8 cellular contexts compared by ENCODE assay signal in genomic region chr2:219331560-219332213, GRCh38. TPM values are rescaled to one million over a fixed set of nuclear protein-coding genes. Genes with fewer than 3 reads are reported as not detected.
DNase-seq lines count a peak whose midpoint lies in the region; ATAC-seq and TF ChIP-seq lines count a peak whose summit lies in the region.

No MANE protein-coding gene starts in this region.

- H3K27me3 Mint-ChIP-seq in activated CD8-positive, alpha-beta T cell treated with anti-CD3 and anti-CD28 coated beads, Interleukin-2, amount 10 ng/mL, durations not matched to agents 7 days and 5 days (ENCODE audit: low read depth): peaks cover 48% of the 10 kb centered on the region

- ATAC-seq in HCT116: no peak
- no peak for ATAC-seq in activated CD8-positive, alpha-beta T cell treated with anti-CD3 and anti-CD28 coated beads, Interleukin-2, amount 10 ng/mL, durations not matched to agents 7 days and 5 days
- peak in 3 of 4 donors; percentile 61 to 78 (median 75) for ATAC-seq in psoas muscle
- ATAC-seq in HG02938 (IDR thresholded peaks at IDR 0.05; ENCODE audit: unreplicated experiment): no peak

- WGBS in psoas muscle, 3 donors: 8% methylated on average over 37 to 39 of the region's 39 CpGs
- WGBS in lower leg skin, 2 donors: 8 to 15% methylated on average over 36 to 39 of the region's 39 CpGs

- H3K9me3 ChIP-seq in HCT116 (ENCODE audit: control insufficient read depth in 1 of 2, insufficient read depth in 1 of 2, low read depth in 1 of 2, low read length in 2 of 2) (no peaks in the 10 kb centered on the region), left ventricle myocardium inferior (replicated peaks) (peaks cover 9% of the 10 kb centered on the region), psoas muscle (no peaks in the 10 kb centered on the region)

- no peak overlapping the region for H3K4me3 Mint-ChIP-seq in activated CD8-positive, alpha-beta T cell treated with anti-CD3 and anti-CD28 coated beads, Interleukin-2, amount 10 ng/mL, durations not matched to agents 7 days and 5 days

- no peaks in the 10 kb centered on the region for H3K79me2 ChIP-seq in HCT116 (ENCODE audit: insufficient read depth, low read length)

- H3K9me3 Mint-ChIP-seq in activated CD8-positive, alpha-beta T cell treated with anti-CD3 and anti-CD28 coated beads, Interleukin-2, amount 10 ng/mL, durations not matched to agents 7 days and 5 days (ENCODE audit: insufficient read depth): no peaks in the 10 kb centered on the region

- DNase-seq in HCT116 (ENCODE audit: low read depth, low spot score) (no peak), left ventricle myocardium inferior (peak; percentile 21), psoas muscle (peak; percentile 35 to 64), SK-N-DZ (ENCODE audit: low spot score) (no peak), NCI-H1105 (lab: John Stamatoyannopoulos, UW) (no peak), lower leg skin (ENCODE audit: low spot score in 2 of 2) (no peak)
- peak; percentile 45 for DNase-seq in activated CD8-positive, alpha-beta T cell treated with anti-CD3 and anti-CD28 coated beads, Interleukin-2, amount 10 ng/mL, durations not matched to agents 7 days and 5 days

- no peak overlapping the region for H2AFZ ChIP-seq in HCT116 (ENCODE audit: low read depth, low read length, poor library complexity, severe bottlenecking)

- TF ChIP-seq CTCF in HCT116 (IDR thresholded peaks at IDR 0.05 in 2 of 3, conservative IDR thresholded peaks at IDR 0.05 in 1 of 3; ENCODE audit: borderline replicate concordance in 1 of 3, insufficient read depth in 1 of 3, low read depth in 2 of 3, low read length in 2 of 3): no peak
- TF ChIP-seq CTCF in left ventricle myocardium inferior (IDR thresholded peaks at IDR 0.05; ENCODE audit: borderline replicate concordance): no peak
- TF ChIP-seq CTCF in psoas muscle (IDR thresholded peaks at IDR 0.05): no peak
- no peak for TF ChIP-seq CTCF in lower leg skin (IDR thresholded peaks at IDR 0.05)

- intact Hi-C loops in HCT116 (cut with micrococcal nuclease) (no loop called here), left ventricle myocardium inferior (cut with micrococcal nuclease) (no loop called here), psoas muscle (cut with DNase I) (no loop called here), lower leg skin (cut with DNase I; ENCODE audit: low total_unique reads) (no loop called here)

- no peak overlapping the region for H3K27ac Mint-ChIP-seq in activated CD8-positive, alpha-beta T cell treated with anti-CD3 and anti-CD28 coated beads, Interleukin-2, amount 10 ng/mL, durations not matched to agents 7 days and 5 days

- H3K4me1 Mint-ChIP-seq in activated CD8-positive, alpha-beta T cell treated with anti-CD3 and anti-CD28 coated beads, Interleukin-2, amount 10 ng/mL, durations not matched to agents 7 days and 5 days (ENCODE audit: low read depth): no peaks in the 10 kb centered on the region

- no peaks in the 10 kb centered on the region for H3K36me3 Mint-ChIP-seq in activated CD8-positive, alpha-beta T cell treated with anti-CD3 and anti-CD28 coated beads, Interleukin-2, amount 10 ng/mL, durations not matched to agents 7 days and 5 days (ENCODE audit: low read depth)

- H3K4me2 ChIP-seq in HCT116 (ENCODE audit: low read length): no peak overlapping the region

- H3K27me3 ChIP-seq in HCT116 (ENCODE audit: insufficient read depth, low read length): peaks cover 14% of the 10 kb centered on the region; the same call in 1 of the 2 replicates
- H3K27me3 ChIP-seq in left ventricle myocardium inferior (ENCODE audit: low read depth): peaks cover 100% of the 10 kb centered on the region
- H3K27me3 ChIP-seq in psoas muscle (ENCODE audit: insufficient read depth in 3 of 3, low read length in 2 of 3): peaks cover 12 to 35% (median 13%) of the 10 kb centered on the region in 3 donors

- BruUV-seq in HCT116 (replicated peaks; lab: Mats Ljungman, UMichigan): no TSS peak

- no peaks in the 10 kb centered on the region for H3K9me2 ChIP-seq in HCT116 (ENCODE audit: insufficient read depth)

- CTCF ChIA-PET in HCT116 (lab: Charles Lee): no interaction called here
- CTCF ChIA-PET in activated CD8-positive, alpha-beta T cell treated with anti-CD3 and anti-CD28 coated beads, Interleukin-2, amount 10 ng/mL, durations not matched to agents 7 days and 5 days (lab: Charles Lee): no interaction called here

- H3K4me1 ChIP-seq in HCT116 (ENCODE audit: control insufficient read depth in 1 of 2, insufficient read depth in 2 of 2, low read length in 2 of 2) (no peaks in the 10 kb centered on the region), left ventricle myocardium inferior (no peaks in the 10 kb centered on the region), psoas muscle (no peaks in the 10 kb centered on the region)

- POLR2A ChIA-PET in HCT116 (lab: Charles Lee): no interaction called here
- POLR2A ChIA-PET in activated CD8-positive, alpha-beta T cell treated with anti-CD3 and anti-CD28 coated beads, Interleukin-2, amount 10 ng/mL, durations not matched to agents 7 days and 5 days (lab: Charles Lee): no interaction called here

- H3K27ac ChIP-seq in HCT116 (ENCODE audit: low read depth, low read length): no peak overlapping the region
- no peak overlapping the region for H3K27ac ChIP-seq in left ventricle myocardium inferior (replicated peaks)
- no peak overlapping the region for H3K27ac ChIP-seq in psoas muscle

- H3K36me3 ChIP-seq in HCT116 (ENCODE audit: control insufficient read depth in 1 of 2, insufficient read depth in 2 of 2, low read length in 2 of 2): no peaks in the 10 kb centered on the region
- H3K36me3 ChIP-seq in left ventricle myocardium inferior: no peaks in the 10 kb centered on the region
- H3K36me3 ChIP-seq in psoas muscle (ENCODE audit: insufficient read depth in 1 of 2, low read depth in 1 of 2): no peaks in the 10 kb centered on the region

- RAD21 ChIA-PET in HCT116 (lab: Charles Lee; ENCODE audit: low non-redundant PET in 1 of 2, low total read pairs in 2 of 2, uncharacterized antibody in 2 of 2, unreplicated experiment in 2 of 2): no interaction called here

- no peak overlapping the region for H3K9ac ChIP-seq in HCT116 (ENCODE audit: low read length)

- no peak for TF ChIP-seq RAD21 in HCT116 (IDR thresholded peaks at IDR 0.05; ENCODE audit: low read depth)

- H3K4me3 ChIP-seq in HCT116 (replicated peaks in 1 of 2; ENCODE audit: low read depth in 1 of 2, low read length in 2 of 2): no peak overlapping the region
- H3K4me3 ChIP-seq in left ventricle myocardium inferior: no peak overlapping the region
- no peak overlapping the region for H3K4me3 ChIP-seq in psoas muscle
- H3K4me3 ChIP-seq in lower leg skin (ENCODE audit: low read depth, poor library complexity, severe bottlenecking): no peak overlapping the region

- TF ChIP-seq POLR2A in HCT116 (IDR thresholded peaks at IDR 0.05; ENCODE audit: borderline replicate concordance, extremely low read depth, insufficient read depth, insufficient read length) (no peak), lower leg skin (IDR thresholded peaks at IDR 0.05) (no peak)

- H4K20me1 ChIP-seq in HCT116 (ENCODE audit: insufficient read depth): no peaks in the 10 kb centered on the region

TF ChIP-seq in HCT116, 20 proteins besides CTCF, POLR2A, EP300 and RAD21 (continues in another document):
- no peak for TF ChIP-seq ELF1 (IDR thresholded peaks at IDR 0.05; ENCODE audit: borderline replicate concordance, low read depth)
- TF ChIP-seq SRF (IDR thresholded peaks at IDR 0.05; ENCODE audit: low read depth): no peak
- TF ChIP-seq MAX (IDR thresholded peaks at IDR 0.05): no peak

RNA-seq across cellular contexts. Expression of gene RESP18, which starts 0.9 kb away (rescaled TPM):
- total RNA-seq in HCT116 (2021; ENCODE audit: unreplicated experiment) (not detected), left ventricle myocardium inferior (not detected), psoas muscle (not detected), lower leg skin (not detected)
- polyA plus RNA-seq in HCT116 (2012): not detected in 2 replicates
- not detected for total RNA-seq in activated CD8-positive, alpha-beta T cell treated with anti-CD3 and anti-CD28 coated beads, Interleukin-2, amount 10 ng/mL, durations not matched to agents 7 days and 5 days
- polyA plus RNA-seq in psoas muscle: not detected
- not detected in 2 replicates for polyA plus RNA-seq in SK-N-DZ (2014; cell fraction: cytosol; rRNA removed)
- not detected in 2 replicates for polyA plus RNA-seq in SK-N-DZ (2014; cell fraction: nucleus; rRNA removed)

RNA-seq across cellular contexts. Expression of gene PTPRN, which starts 22.5 kb away (rescaled TPM):
- total RNA-seq in HCT116 (2021; ENCODE audit: unreplicated experiment) (not detected), left ventricle myocardium inferior (0.11 TPM), psoas muscle (1 to 10 TPM in 1 of 4 donors, under 1 TPM in 1, not detected in 2; 0.91 to 1.1 TPM), lower leg skin (under 1 TPM in 1 of 4 donors, not detected in 3; 0.23 TPM)
- polyA plus RNA-seq in HCT116 (2012): 0.49 and 0.52 TPM in 2 replicates
- under 1 TPM in 1 of 2 experiments, not detected in 1; 0.16 TPM for total RNA-seq in activated CD8-positive, alpha-beta T cell treated with anti-CD3 and anti-CD28 coated beads, Interleukin-2, amount 10 ng/mL, durations not matched to agents 7 days and 5 days
- under 1 TPM; 0.03 to 0.17 (median 0.04) TPM for polyA plus RNA-seq in psoas muscle
- polyA plus RNA-seq in SK-N-DZ (2014; cell fraction: cytosol; rRNA removed): 21.3 and 24.8 TPM in 2 replicates
- 43.6 and 81.2 TPM in 2 replicates for polyA plus RNA-seq in SK-N-DZ (2014; cell fraction: nucleus; rRNA removed)

RNA-seq across cellular contexts. Expression of gene DNAJB2, which starts 52.5 kb away (rescaled TPM):
- total RNA-seq in HCT116 (2021; ENCODE audit: unreplicated experiment) (36.2 TPM), left ventricle myocardium inferior (77.5 TPM), psoas muscle (100 to 1,000 TPM in 3 of 4 donors, 10 to 100 TPM in 1; 93.1 to 173 (median 117) TPM), lower leg skin (100 to 1,000 TPM; 125 to 152 (median 140) TPM)
- 30.8 and 44.4 TPM in 2 replicates for polyA plus RNA-seq in HCT116 (2012)
- 10 to 100 TPM; 43.5 to 51.1 TPM for total RNA-seq in activated CD8-positive, alpha-beta T cell treated with anti-CD3 and anti-CD28 coated beads, Interleukin-2, amount 10 ng/mL, durations not matched to agents 7 days and 5 days
- polyA plus RNA-seq in psoas muscle: 100 to 1,000 TPM in 2 of 3 donors, 10 to 100 TPM in 1; 99.6 to 204 (median 100) TPM
- 30.2 and 51.8 TPM in 2 replicates for polyA plus RNA-seq in SK-N-DZ (2014; cell fraction: cytosol; rRNA removed)
- polyA plus RNA-seq in SK-N-DZ (2014; cell fraction: nucleus; rRNA removed): 68.1 and 77.5 TPM in 2 replicates

RNA-seq across cellular contexts. Expression of gene DNPEP, which starts 56.0 kb away (rescaled TPM):
- 80.1 TPM for total RNA-seq in HCT116 (2021; ENCODE audit: unreplicated experiment)
- 106 and 109 TPM in 2 replicates for polyA plus RNA-seq in HCT116 (2012)
- 10 to 100 TPM; 58.1 to 59.7 TPM for total RNA-seq in activated CD8-positive, alpha-beta T cell treated with anti-CD3 and anti-CD28 coated beads, Interleukin-2, amount 10 ng/mL, durations not matched to agents 7 days and 5 days
- 73.0 TPM for total RNA-seq in left ventricle myocardium inferior
- total RNA-seq in psoas muscle: 10 to 100 TPM; 60.9 to 88.3 (median 63.9) TPM
- 10 to 100 TPM; 46.7 to 93.1 (median 68.7) TPM for polyA plus RNA-seq in psoas muscle
- 20.4 and 29.6 TPM in 2 replicates for polyA plus RNA-seq in SK-N-DZ (2014; cell fraction: cytosol; rRNA removed)
- polyA plus RNA-seq in SK-N-DZ (2014; cell fraction: nucleus; rRNA removed): 43.8 and 121 TPM in 2 replicates
- 10 to 100 TPM; 52.7 to 64.0 (median 57.6) TPM for total RNA-seq in lower leg skin

Comparison
In these comparisons a context has a peak if more than half of its experiments do, and no peak if none do; other contexts are left out.
1. ATAC-seq: peak in psoas muscle (3 of 4); none in HCT116 (single experiment), activated CD8-positive, alpha-beta T cell treated with anti-CD3 and anti-CD28 coated beads, Interleukin-2, amount 10 ng/mL, durations not matched to agents 7 days and 5 days (single experiment) and HG02938 (single experiment).
2. DNase-seq: peak in activated CD8-positive, alpha-beta T cell treated with anti-CD3 and anti-CD28 coated beads, Interleukin-2, amount 10 ng/mL, durations not matched to agents 7 days and 5 days (single experiment), left ventricle myocardium inferior (single experiment) and psoas muscle (2 of 2); none in HCT116 (single experiment), SK-N-DZ (single experiment), NCI-H1105 (single experiment) and lower leg skin (0 of 2).